Comparison of ENCODE assay signal across 8 cellular contexts in genomic region chr11:111977141-111978027, GRCh38. TPM values are rescaled to one million over a fixed set of nuclear protein-coding genes. Genes with fewer than 3 reads are reported as not detected.
DNase-seq lines count a peak whose midpoint lies in the region; TF ChIP-seq lines count a peak whose summit lies in the region.

No MANE protein-coding gene starts in this region.

- intact Hi-C loops in activated CD4-positive, alpha-beta T cell treated with anti-CD3 and anti-CD28 coated beads, Interleukin-2, amount 10 ng/mL, durations not matched to agents 24 days and 14 days (cut with micrococcal nuclease): loop anchor here (5.0 kb wide), 1 partner anchor 45 kb away; no protein-coding TSS in a partner anchor

- H3K9me3 ChIP-seq in BLaER1 treated with 17β-estradiol and CSF1 and Interleukin-3, amounts not matched to agents 10 nM and 100 nM (replicated peaks in 1 of 11): no peaks in the 10 kb centered on the region; a peak in 1 of 22 replicates
- H3K9me3 ChIP-seq in subcutaneous abdominal adipose tissue (ENCODE audit: control insufficient read depth in 5 of 5, low read length in 5 of 5): no peaks in the 10 kb centered on the region

- H3K36me3 Mint-ChIP-seq in activated CD4-positive, alpha-beta T cell treated with anti-CD3 and anti-CD28 coated beads, Interleukin-2, amount 10 ng/mL, durations not matched to agents 24 days and 14 days (ENCODE audit: low read depth): peaks cover 26% of the 10 kb centered on the region

- POLR2A ChIA-PET in HEK293T (lab: Yijun Ruan, JAX): interaction anchor here (0.6 to 2.4 kb wide), 8 partner anchors 16 to 106 kb away, joined by 3 to 14 read pairs (median 4); partner anchors contain the start of genes ALG9 and DIXDC1

- H3K4me1 ChIP-seq in BLaER1 treated with 17β-estradiol and CSF1 and Interleukin-3, amounts not matched to agents 10 nM and 100 nM: peaks cover 0 to 5% (median 0%) of the 10 kb centered on the region in 10 experiments; a peak in 1 of 20 replicates
- peaks cover 0 to 40% (median 33%) of the 10 kb centered on the region in 5 donors for H3K4me1 ChIP-seq in subcutaneous abdominal adipose tissue (ENCODE audit: control insufficient read depth in 5 of 5, insufficient read depth in 5 of 5, low read length in 5 of 5)

- H3K4me3 ChIP-seq in BLaER1 treated with 17β-estradiol and CSF1 and Interleukin-3, amounts not matched to agents 10 nM and 100 nM: peak overlapping the region; percentile 22 to 64 (median 44); a peak in 18 of 20 replicates
- H3K4me3 ChIP-seq in epithelial cell of esophagus (ENCODE audit: low read length): peak overlapping the region; percentile 50
- H3K4me3 ChIP-seq in subcutaneous abdominal adipose tissue (ENCODE audit: low read depth in 1 of 5, low read length in 5 of 5): peak overlapping the region; percentile 65 to 77 (median 72)

- H3K9ac ChIP-seq in BLaER1 treated with 17β-estradiol and CSF1 and Interleukin-3, amounts not matched to agents 10 nM and 100 nM: peak overlapping the region in 3 of 11 experiments; percentile 15 to 35 (median 17); a peak in 2 of 22 replicates
- H3K9ac ChIP-seq in subcutaneous abdominal adipose tissue (ENCODE audit: low read length in 5 of 5): peak overlapping the region in 4 of 5 donors; percentile 58 to 75 (median 71)

- DNase-seq in HEK293T (ENCODE audit: extremely low spot score) (peak; percentile 63), epithelial cell of esophagus (ENCODE audit: low read depth) (peak; percentile 28), mesenteric fat pad (ENCODE audit: low spot score) (peak; percentile 92), foreskin melanocyte (no peak), NCI-H446 treated with DMSO at 0.1 percent for 48 hours (lab: John Stamatoyannopoulos, UW) (no peak)
- peak; percentile 68 for DNase-seq in activated CD4-positive, alpha-beta T cell treated with anti-CD3 and anti-CD28 coated beads, Interleukin-2, amount 10 ng/mL, durations not matched to agents 24 days and 14 days

- peak overlapping the region; percentile 51 to 71 (median 60); a peak in 20 of 22 replicates for H3K4me2 ChIP-seq in BLaER1 treated with 17β-estradiol and CSF1 and Interleukin-3, amounts not matched to agents 10 nM and 100 nM

- peaks cover 6% of the 10 kb centered on the region for H3K27me3 Mint-ChIP-seq in activated CD4-positive, alpha-beta T cell treated with anti-CD3 and anti-CD28 coated beads, Interleukin-2, amount 10 ng/mL, durations not matched to agents 24 days and 14 days

- no peaks in the 10 kb centered on the region for H3K9me3 Mint-ChIP-seq in activated CD4-positive, alpha-beta T cell treated with anti-CD3 and anti-CD28 coated beads, Interleukin-2, amount 10 ng/mL, durations not matched to agents 24 days and 14 days

- H3K27ac Mint-ChIP-seq in activated CD4-positive, alpha-beta T cell treated with anti-CD3 and anti-CD28 coated beads, Interleukin-2, amount 10 ng/mL, durations not matched to agents 24 days and 14 days: no peak overlapping the region

- H3K4me3 Mint-ChIP-seq in activated CD4-positive, alpha-beta T cell treated with anti-CD3 and anti-CD28 coated beads, Interleukin-2, amount 10 ng/mL, durations not matched to agents 24 days and 14 days: peak overlapping the region; percentile 76

- no peak overlapping the region for H3K27ac ChIP-seq in BLaER1 treated with 17β-estradiol and CSF1 and Interleukin-3, amounts not matched to agents 10 nM and 100 nM
- H3K27ac ChIP-seq in subcutaneous abdominal adipose tissue (ENCODE audit: low read depth, low read length): peak overlapping the region; percentile 84

- no peaks in the 10 kb centered on the region; a peak in 1 of 22 replicates for H4K20me1 ChIP-seq in BLaER1 treated with 17β-estradiol and CSF1 and Interleukin-3, amounts not matched to agents 10 nM and 100 nM

- peaks cover 32 to 47% (median 36%) of the 10 kb centered on the region in 11 experiments for H3K27me3 ChIP-seq in BLaER1 treated with 17β-estradiol and CSF1 and Interleukin-3, amounts not matched to agents 10 nM and 100 nM
- peaks cover 0 to 3% (median 0%) of the 10 kb centered on the region in 5 donors for H3K27me3 ChIP-seq in subcutaneous abdominal adipose tissue (ENCODE audit: control insufficient read depth in 5 of 5, insufficient read depth in 4 of 5, low read length in 5 of 5)

- CTCF ChIA-PET in HEK293T (lab: Yijun Ruan, JAX): interaction anchor here (1.2 to 1.9 kb wide), 4 partner anchors 41 to 48 kb away, joined by 3 to 7 read pairs (median 3); no protein-coding TSS in a partner anchor

- H3K4me1 Mint-ChIP-seq in activated CD4-positive, alpha-beta T cell treated with anti-CD3 and anti-CD28 coated beads, Interleukin-2, amount 10 ng/mL, durations not matched to agents 24 days and 14 days: peaks cover 13% of the 10 kb centered on the region

- no peak for TF ChIP-seq CTCF in epithelial cell of esophagus (IDR thresholded peaks at IDR 0.05; ENCODE audit: insufficient read depth, low read depth, low read length, missing control alignments)

- H3K36me3 ChIP-seq in BLaER1 treated with 17β-estradiol and CSF1 and Interleukin-3, amounts not matched to agents 10 nM and 100 nM: no peaks in the 10 kb centered on the region
- H3K36me3 ChIP-seq in subcutaneous abdominal adipose tissue (ENCODE audit: control insufficient read depth in 5 of 5, insufficient read depth in 5 of 5, low read length in 5 of 5): peaks cover 5 to 12% (median 9%) of the 10 kb centered on the region in 5 donors

TF ChIP-seq in HEK293T, 16 proteins besides CTCF, POLR2A, EP300 and RAD21:
- TF ChIP-seq SUZ12 (IDR thresholded peaks at IDR 0.05) (no peak), L3MBTL2 (conservative IDR thresholded peaks at IDR 0.05) (peak; percentile 69)

RNA-seq across cellular contexts. Expression of gene DIXDC1, which starts 40.2 kb away (rescaled TPM):
- 22.2 and 23.3 TPM in 2 replicates for total RNA-seq in activated CD4-positive, alpha-beta T cell treated with anti-CD3 and anti-CD28 coated beads, Interleukin-2, amount 10 ng/mL, durations not matched to agents 24 days and 14 days
- total RNA-seq in mesenteric fat pad: 48.8 TPM

RNA-seq across cellular contexts. Expression of gene DLAT, which starts 47.8 kb away (rescaled TPM):
- 59.2 and 61.8 TPM in 2 replicates for total RNA-seq in activated CD4-positive, alpha-beta T cell treated with anti-CD3 and anti-CD28 coated beads, Interleukin-2, amount 10 ng/mL, durations not matched to agents 24 days and 14 days
- 77.7 TPM for total RNA-seq in mesenteric fat pad

RNA-seq across cellular contexts. Expression of gene C11orf52, which starts 58.7 kb away (rescaled TPM):
- not detected in 2 replicates for total RNA-seq in activated CD4-positive, alpha-beta T cell treated with anti-CD3 and anti-CD28 coated beads, Interleukin-2, amount 10 ng/mL, durations not matched to agents 24 days and 14 days
- total RNA-seq in mesenteric fat pad: 3.1 TPM

Comparison
In these comparisons a context has a peak if more than half of its experiments do, and no peak if none do; other contexts are left out.
1. DNase-seq: peak in HEK293T (single experiment), activated CD4-positive, alpha-beta T cell treated with anti-CD3 and anti-CD28 coated beads, Interleukin-2, amount 10 ng/mL, durations not matched to agents 24 days and 14 days (single experiment), epithelial cell of esophagus (single experiment) and mesenteric fat pad (single experiment); none in foreskin melanocyte (single experiment) and NCI-H446 treated with DMSO at 0.1 percent for 48 hours (single experiment).
2. Peak in every context shown above with its lines, with median percentiles within 50 percentile points of each other: H3K4me3 ChIP-seq.